22 cellular contexts compared by ENCODE assay signal in the genomic region with DNA sequence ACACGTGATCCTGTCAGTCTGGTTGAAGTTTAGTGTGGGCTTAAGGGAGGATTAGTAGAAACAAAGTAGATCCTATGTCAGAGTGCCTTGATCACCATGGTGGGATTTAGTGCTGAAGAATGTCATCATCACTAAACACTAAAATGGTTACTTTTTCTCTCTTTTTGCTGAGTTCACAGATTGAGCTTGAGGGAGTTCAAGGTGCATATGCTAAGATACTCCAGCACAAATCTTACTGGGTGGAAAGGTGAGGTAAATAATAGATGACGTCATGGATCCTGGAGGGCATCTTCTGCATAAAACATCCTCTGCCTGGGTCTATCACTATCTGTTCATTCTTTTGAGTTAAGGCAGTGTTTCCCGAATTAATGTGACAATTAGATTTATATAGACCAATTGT. TPM values are rescaled to one million over a fixed set of nuclear protein-coding genes. Genes with fewer than 3 reads are reported as not detected.
DNase-seq lines count a peak whose midpoint lies in the region; ATAC-seq, FAIRE-seq and TF ChIP-seq lines count a peak whose summit lies in the region.
"Had no signal": no experiment of that assay in that cellular context is flagged by ENCODE, and none has a peak within 500 bp of the region (broad histone marks: within the 10 kb centered on the region; RNA-seq: fewer than 3 reads in every experiment).

No MANE protein-coding gene starts in this region.

- H3K4me3 ChIP-seq in A549 (no peak overlapping the region), K562 (no peak overlapping the region), osteoblast (ENCODE audit: insufficient read depth, low read length) (no peak overlapping the region)
- H3K4me3 ChIP-seq: BLaER1, GM23248, HAP-1 had no signal

- in situ Hi-C loops in K562 (cut with MboI): no loop called here

- TF ChIP-seq EP300 in A549 (IDR thresholded peaks at IDR 0.05) (no peak), K562 (IDR thresholded peaks at IDR 0.05; ENCODE audit: low read length) (no peak)

- no peak for FAIRE-seq in A549 (lab: Jason Lieb, UNC)
- FAIRE-seq in HTR-8/SVneo (lab: Jason Lieb, UNC): peak; percentile 70
- FAIRE-seq in K562 (lab: Jason Lieb, UNC): no peak
- FAIRE-seq: GM12892, H54 had no signal

- H2AFZ ChIP-seq in K562 (ENCODE audit: low read depth, low read length) (no peak overlapping the region), osteoblast (ENCODE audit: low read length) (no peak overlapping the region)
- H2AFZ ChIP-seq: GM23248 had no signal

- H3K9me1 ChIP-seq in K562 (ENCODE audit: control insufficient read depth, insufficient read depth, low read length): no peaks in the 10 kb centered on the region

- peaks cover 5 to 11% of the 10 kb centered on the region in 2 experiments; a peak in 2 of 5 replicates for H3K27me3 ChIP-seq in K562 (ENCODE audit: control insufficient read depth in 2 of 2, insufficient read depth in 2 of 2, low read length in 2 of 2)
- H3K27me3 ChIP-seq in osteoblast (ENCODE audit: insufficient read depth, low read length): no peaks in the 10 kb centered on the region
- H3K27me3 ChIP-seq: BLaER1 had no signal

- no peak for TF ChIP-seq POLR2A in A549 (IDR thresholded peaks at IDR 0.05; ENCODE audit: low read length)
- TF ChIP-seq POLR2A in K562 (conservative IDR thresholded peaks at IDR 0.05): no peak

- intact Hi-C loops in K562 (cut with micrococcal nuclease): no loop called here

- TF ChIP-seq RAD21 in A549 (conservative IDR thresholded peaks at IDR 0.05 in 1 of 2, IDR thresholded peaks at IDR 0.05 in 1 of 2) (no peak), K562 (CRISPR knock-in tag; conservative IDR thresholded peaks at IDR 0.05 in 1 of 2, IDR thresholded peaks at IDR 0.05 in 1 of 2) (no peak)

- ATAC-seq in A549 (no peak), K562 (no peak), HG03095 (IDR thresholded peaks at IDR 0.05; ENCODE audit: unreplicated experiment) (no peak)
- ATAC-seq: CD8-positive, alpha-beta T cell had no signal

- H4K20me1 ChIP-seq in K562 (replicated peaks; ENCODE audit: control insufficient read depth, insufficient read depth, low read length): no peaks in the 10 kb centered on the region; the same call in 1 of the 2 replicates
- H4K20me1 ChIP-seq in osteoblast (ENCODE audit: insufficient read depth, low read length): no peaks in the 10 kb centered on the region
- H4K20me1 ChIP-seq: BLaER1 had no signal

- H3K4me1 ChIP-seq in A549: no peaks in the 10 kb centered on the region
- H3K4me1 ChIP-seq in K562 (replicated peaks in 1 of 2; ENCODE audit: control insufficient read depth in 2 of 2, insufficient read depth in 2 of 2, low read length in 2 of 2): no peaks in the 10 kb centered on the region
- H3K4me1 ChIP-seq in osteoblast (ENCODE audit: insufficient read depth, low read length): no peaks in the 10 kb centered on the region
- H3K4me1 ChIP-seq: BLaER1 had no signal

- H3K79me2 ChIP-seq in K562 (ENCODE audit: control insufficient read depth, insufficient read depth, low read length) (no peaks in the 10 kb centered on the region), osteoblast (ENCODE audit: insufficient read depth, low read length) (no peaks in the 10 kb centered on the region)

- BruUV-seq in K562 (replicated peaks; lab: Mats Ljungman, UMichigan): no TSS peak

- H3K4me2 ChIP-seq in A549: no peak overlapping the region
- no peak overlapping the region for H3K4me2 ChIP-seq in K562 (ENCODE audit: insufficient read depth, low read length)
- no peak overlapping the region for H3K4me2 ChIP-seq in osteoblast (ENCODE audit: insufficient read depth, low read length)
- H3K4me2 ChIP-seq: BLaER1 had no signal

- WGBS in A549 (ENCODE audit: missing lambda C conversion rate): 14% methylated on average over 3 of the region's 3 CpGs
- WGBS in K562 (ENCODE audit: insufficient coverage, low coverage, missing lambda C conversion rate): 3% methylated on average over 3 of the region's 3 CpGs

- H3K9ac ChIP-seq in K562 (ENCODE audit: insufficient read depth in 1 of 2, low read depth in 2 of 2, low read length in 2 of 2): no peak overlapping the region
- H3K9ac ChIP-seq: BLaER1, GM23248 had no signal

- H3K9me3 ChIP-seq in A549 (no peaks in the 10 kb centered on the region), K562 (replicated peaks; ENCODE audit: control insufficient read depth, insufficient read depth, low read depth, low read length) (no peaks in the 10 kb centered on the region), osteoblast (ENCODE audit: low read depth, low read length) (no peaks in the 10 kb centered on the region)
- H3K9me3 ChIP-seq: BLaER1, Caco-2, HAP-1 had no signal

- POLR2A ChIA-PET in A549 (lab: Yijun Ruan, JAX) (no interaction called here), K562 (lab: Yijun Ruan, JAX) (no interaction called here)

- CTCF ChIA-PET in A549 (lab: Yijun Ruan, JAX) (no interaction called here), K562 (lab: Yijun Ruan, JAX; ENCODE audit: low intra/inter-chr PET ratio) (no interaction called here)

- no peak for DNase-seq in A549 (ENCODE audit: low read depth in 1 of 2, low spot score in 1 of 2)
- no peak for DNase-seq in HTR-8/SVneo (ENCODE audit: insufficient read length, low spot score)
- DNase-seq in NCI-H82 treated with DMSO at 0.1 percent for 48 hours (lab: John Stamatoyannopoulos, UW; ENCODE audit: unreplicated experiment): peak; percentile 65
- no peak for DNase-seq in K562 (ENCODE audit: extremely low read depth in 1 of 4, low spot score in 3 of 4)
- no peak for DNase-seq in islet precursor cell
- no peak for DNase-seq in osteoblast (ENCODE audit: insufficient read length, low spot score, missing footprints)
- DNase-seq: Caco-2; CD4-positive, CD25-positive, alpha-beta regulatory T cell; CD8-positive, alpha-beta T cell; DMS153; DMS79 treated with DMSO at 0.1 percent for 48 hours; GF-D8; GM23248; HFFc6 had no signal

- H3K27ac ChIP-seq in A549 (no peak overlapping the region), K562 (ENCODE audit: extremely low read depth, low read depth, low read length) (no peak overlapping the region), osteoblast (ENCODE audit: low read depth, low read length) (no peak overlapping the region)
- H3K27ac ChIP-seq: BLaER1, C4-2B, GM23248 had no signal

- no peak for TF ChIP-seq CTCF in A549 (IDR thresholded peaks at IDR 0.05)
- no peak for TF ChIP-seq CTCF in K562 (IDR thresholded peaks at IDR 0.05 in 2 of 3, conservative IDR thresholded peaks at IDR 0.05 in 1 of 3; ENCODE audit: insufficient read depth in 2 of 3, low read depth in 1 of 3, low read length in 3 of 3)
- TF ChIP-seq CTCF in osteoblast (IDR thresholded peaks at IDR 0.05; ENCODE audit: extremely low read depth, low read depth, low read length): no peak

- H3K36me3 ChIP-seq in K562 (ENCODE audit: control insufficient read depth, insufficient read depth, low read length) (no peaks in the 10 kb centered on the region), osteoblast (ENCODE audit: insufficient read depth, low read length) (no peaks in the 10 kb centered on the region)
- H3K36me3 ChIP-seq: BLaER1, HAP-1 had no signal

TF ChIP-seq in A549, 52 proteins besides CTCF, POLR2A, EP300 and RAD21:
- peak; percentile 61 for TF ChIP-seq MAFK (IDR thresholded peaks at IDR 0.05; ENCODE audit: partially characterized antibody)
- no peak for TF ChIP-seq ZSCAN20 (CRISPR knock-in tag; IDR thresholded peaks at IDR 0.05)

TF ChIP-seq in K562, 482 proteins besides CTCF, POLR2A, EP300 and RAD21 (continues in another document):
- TF ChIP-seq NFE2 (IDR thresholded peaks at IDR 0.05; ENCODE audit: low read depth) (no peak), BHLHE40 (IDR thresholded peaks at IDR 0.05; ENCODE audit: low read length) (no peak), ATF7 (IDR thresholded peaks at IDR 0.05) (peak; percentile 44; the same call in 1 of the 2 replicates), ATF3 (IDR thresholded peaks at IDR 0.05) (peak; percentile 52; the same call in 1 of the 2 replicates), ATF3 (CRISPR knock-in tag; conservative IDR thresholded peaks at IDR 0.05) (no peak), ZNF316 (IDR thresholded peaks at IDR 0.05) (peak; percentile 23; the same call in 1 of the 2 replicates), DACH1 (IDR thresholded peaks at IDR 0.05; ENCODE audit: partially characterized antibody) (no peak)

RNA-seq across cellular contexts. Expression of gene GALNT8, which starts 4.9 kb away (rescaled TPM):
- polyA plus RNA-seq in A549 (2011; rRNA removed) (not detected in 2 replicates), A549 (2017; fragmentation: RNase III; extraction: RNeasy Plus Mini Kit Qiagen cat#74134 plus additional on column Dnase treatment) (not detected in 3 replicates), K562 (2011; rRNA removed) (0.07 TPM in 1 of 2 replicates, not detected in the other), K562 (2014; fragmentation: Illumina TruSeq; extraction: Trizol) (not detected in 2 replicates), K562 (2014; fragmentation: Nextera tagmentation; extraction: Ambion mirVana) (under 1 TPM; 0.21 to 0.23 TPM), K562 (2014; rRNA removed) (0.46 TPM in 1 of 2 replicates, not detected in the other)
- not detected in 2 replicates for polyA plus RNA-seq in A549 (2012; cell fraction: cytosol; rRNA removed)
- polyA plus RNA-seq in A549 (2012; cell fraction: nucleus; rRNA removed): not detected in 2 replicates
- polyA minus RNA-seq in A549 (2011; rRNA and poly(A)+ RNA removed): not detected in 2 replicates
- total RNA-seq in K562 (2011; cell fraction: chromatin; rRNA removed; ENCODE audit: low replicate concordance): 0.19 and 0.21 TPM in 2 replicates
- 0.17 and 0.26 TPM in 2 replicates for total RNA-seq in K562 (2011; cell fraction: nucleolus; rRNA removed)
- 0.99 TPM in 1 of 2 replicates, not detected in the other for total RNA-seq in K562 (2011; cell fraction: nucleoplasm; rRNA removed)
- total RNA-seq in K562 (2014; rRNA removed) (not detected in 2 replicates), K562 (2014; rRNA removed; fragmentation: Illumina TruSeq; extraction: Trizol) (0.11 TPM in 1 of 2 replicates, not detected in the other), K562 (2015; rRNA removed; fragmentation: Illumina TruSeq; extraction: Trizol) (not detected in 2 replicates), K562 (2021) (0.07 TPM in 1 of 2 replicates, not detected in the other), osteoblast (not detected in 2 replicates)
- polyA plus RNA-seq in K562 (2011; cell fraction: cytosol; rRNA removed): 0.10 TPM in 1 of 2 replicates, not detected in the other
- polyA plus RNA-seq in K562 (2011; cell fraction: nucleus; rRNA removed): 0.14 and 0.80 TPM in 2 replicates
- polyA plus RNA-seq in K562 (2012): 0.73 TPM in 1 of 2 replicates, not detected in the other
- 0.11 and 0.21 TPM in 2 replicates for polyA minus RNA-seq in K562 (2011; rRNA and poly(A)+ RNA removed)
- not detected in 2 replicates for polyA minus RNA-seq in K562 (2011; cell fraction: cytosol; rRNA and poly(A)+ RNA removed)
- under 0.01 and 0.22 TPM in 2 replicates for polyA minus RNA-seq in K562 (2011; cell fraction: nucleus; rRNA and poly(A)+ RNA removed)
- total RNA-seq: A172, Caco-2, GM23248, HFFc6 had no signal
- polyA plus RNA-seq: AG04450, GM23248 had no signal

Comparison
In these comparisons a context has a peak if more than half of its experiments do, and no peak if none do; other contexts are left out.
1. Of the 35 proteins assayed by ChIP-seq in both K562 and A549: peak only in K562: none; only in A549: MAFK; in both: none; in neither: 34.